Comparison of ENCODE assay signal across 8 cellular contexts in the genomic region with DNA sequence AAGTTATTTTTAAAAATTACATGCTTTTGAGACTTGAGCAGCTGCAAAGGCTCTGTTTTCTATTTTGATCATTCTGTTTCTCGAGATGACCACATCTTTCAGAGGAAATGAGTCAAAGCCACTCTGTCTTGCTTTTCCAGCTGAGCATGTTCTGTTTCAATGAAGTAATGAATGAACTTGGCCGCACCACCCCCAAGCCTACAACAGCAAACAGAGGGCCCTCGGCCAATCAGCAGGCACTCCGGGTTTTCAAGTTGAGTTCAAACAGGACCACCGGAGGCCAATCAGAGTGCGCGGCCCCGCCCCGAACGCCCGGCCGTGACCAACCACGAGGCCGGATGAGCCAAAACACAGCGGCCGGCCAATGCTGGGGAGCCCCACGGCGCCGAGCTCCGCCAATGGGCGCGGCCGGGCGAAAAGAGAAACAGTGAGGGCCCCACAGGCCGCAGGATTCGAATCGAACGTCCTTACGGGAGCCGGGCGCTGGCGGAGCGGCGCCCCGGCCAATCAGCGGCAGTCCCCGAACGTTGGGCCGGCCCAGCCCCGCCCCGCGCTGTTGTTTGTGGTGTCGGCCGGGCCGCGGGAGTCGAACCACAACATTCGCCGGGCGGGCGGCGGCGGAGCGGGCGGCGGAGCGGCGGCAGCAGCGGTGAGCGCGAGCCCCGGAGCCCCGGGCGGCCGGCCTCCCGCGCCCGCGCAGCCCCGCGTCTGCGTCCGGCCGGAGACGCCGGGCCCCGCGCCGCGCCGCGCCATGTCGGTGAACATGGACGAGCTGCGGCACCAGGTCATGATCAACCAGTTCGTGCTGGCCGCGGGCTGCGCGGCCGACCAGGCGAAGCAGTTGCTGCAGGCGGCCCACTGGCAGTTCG. TPM values are rescaled to one million over a fixed set of nuclear protein-coding genes. Genes with fewer than 3 reads are reported as not detected.
DNase-seq lines count a peak whose midpoint lies in the region; ATAC-seq, FAIRE-seq and TF ChIP-seq lines count a peak whose summit lies in the region.

Gene UBALD2 (plus strand): TSS at position 594 of the 869 bp plus-strand sequence. CDS start 158 bp downstream, at position 752.

- no peaks in the 10 kb centered on the region for H3K27me3 ChIP-seq in keratinocyte (ENCODE audit: control insufficient read depth, extremely low read depth, insufficient read depth, low read length)

- peak within 1 kb of the TSS; percentile 70 to 84 (median 78) for H3K4me3 ChIP-seq in keratinocyte (ENCODE audit: control insufficient read depth in 2 of 3, extremely low read depth in 1 of 3, insufficient read depth in 2 of 3, low read depth in 1 of 3, low read length in 3 of 3)

- FAIRE-seq in keratinocyte (lab: Jason Lieb, UNC) = peak; percentile 43

- peak within 1 kb of the TSS; percentile 89 for H3K4me2 ChIP-seq in keratinocyte (ENCODE audit: control insufficient read depth, extremely low read depth, insufficient read depth, low read depth, low read length)

- no peaks in the 10 kb centered on the region for H3K9me3 ChIP-seq in keratinocyte (ENCODE audit: control insufficient read depth, low read depth, low read length)

- H3K9me1 ChIP-seq in keratinocyte (ENCODE audit: control insufficient read depth, extremely low read depth, insufficient read depth, low read length) = peaks cover 2% of the 10 kb centered on the region

- no peak for TF ChIP-seq CTCF in keratinocyte (optimal IDR thresholded peaks at IDR 0.05 in 1 of 3, IDR thresholded peaks at IDR 0.05 in 1 of 3, conservative IDR thresholded peaks at IDR 0.05 in 1 of 3; ENCODE audit: extremely low read depth in 1 of 3, insufficient read depth in 2 of 3, low read length in 3 of 3)

- peak within 1 kb of the TSS; percentile 83 for H3K9ac ChIP-seq in keratinocyte (ENCODE audit: control insufficient read depth, extremely low read depth, insufficient read depth, low read length)

- DNase-seq in AG20443 (ENCODE audit: low spot score) (peak; percentile 98), NCI-H510A (lab: John Stamatoyannopoulos, UW) (peak; percentile 97), cerebellum (ENCODE audit: low spot score) (peak; percentile 98), keratinocyte (ENCODE audit: low read depth, low spot score) (peak; percentile 99)
- DNase-seq in activated CD4-positive, alpha-beta T cell treated with anti-CD3 and anti-CD28 coated beads for 1 hour = peak; percentile 98
- DNase-seq in stimulated activated CD4-positive, alpha-beta T cell treated with anti-CD3 and anti-CD28 coated beads, Interleukin-15, amount 100 ng/mL, for 1 hour (ENCODE audit: low read depth in 1 of 2, low spot score in 1 of 2) = peak; percentile 96 to 99

- TF ChIP-seq POLR2A in GM19099 (IDR thresholded peaks at IDR 0.05; ENCODE audit: extremely low read depth, insufficient read length, low read depth) = peak; percentile 96

- H4K20me1 ChIP-seq in keratinocyte (ENCODE audit: control insufficient read depth, extremely low read depth, insufficient read depth, low read length) = no peaks in the 10 kb centered on the region

- peaks cover 22% of the 10 kb centered on the region for H3K79me2 ChIP-seq in keratinocyte (ENCODE audit: control insufficient read depth, insufficient read depth, low read length)

- dilution Hi-C loops in keratinocyte (cut with MboI; ENCODE audit: extremely low pct_ligation_motif_present, low sequenced_read_pairs) = no loop called here

- peak within 1 kb of the TSS; percentile 90 for H3K27ac ChIP-seq in keratinocyte (ENCODE audit: control insufficient read depth, insufficient read depth, low read length)

- H3K4me1 ChIP-seq in keratinocyte (ENCODE audit: control insufficient read depth, extremely low read depth, insufficient read depth, low read length) = peaks cover 58% of the 10 kb centered on the region

- peak within 1 kb of the TSS; percentile 40 for H2AFZ ChIP-seq in keratinocyte (ENCODE audit: control insufficient read depth, low read length)

- H3K36me3 ChIP-seq in keratinocyte (ENCODE audit: control insufficient read depth in 2 of 2, extremely low read depth in 1 of 2, insufficient read depth in 2 of 2, low read length in 2 of 2) = peaks cover 4 to 11% of the 10 kb centered on the region in 2 experiments

- peak; percentile 76 for ATAC-seq in HG03432 (IDR thresholded peaks at IDR 0.05; ENCODE audit: unreplicated experiment)

RNA-seq across cellular contexts. Expression of gene UBALD2, which starts in this region (rescaled TPM):
- 5.4 TPM for total RNA-seq in cerebellum
- 9.4 to 33.9 TPM (median 28.7 TPM) in 3 replicates for polyA plus RNA-seq in keratinocyte
- polyA plus RNA-seq in keratinocyte (2011; ENCODE audit: low read depth) = 6.8 TPM
- polyA plus RNA-seq in keratinocyte (2011; cell fraction: cytosol; rRNA removed) = 11.8 and 17.0 TPM in 2 replicates
- 7.4 and 8.5 TPM in 2 replicates for polyA plus RNA-seq in keratinocyte (2011; cell fraction: nucleus; rRNA removed)
- 23.6 and 57.0 TPM in 2 replicates for polyA plus RNA-seq in keratinocyte (2012; ENCODE audit: low replicate concordance)
- polyA minus RNA-seq in keratinocyte = 5.9 to 16.6 TPM (median 8.9 TPM) in 3 replicates
- polyA minus RNA-seq in keratinocyte (2011; cell fraction: cytosol; rRNA and poly(A)+ RNA removed) = 31.7 TPM
- polyA minus RNA-seq in keratinocyte (2011; cell fraction: nucleus; rRNA and poly(A)+ RNA removed) = 5.0 and 8.5 TPM in 2 replicates

Comparison
In these comparisons a context has a peak if more than half of its experiments do, and no peak if none do; other contexts are left out.
1. Peak in every context shown above with its lines: DNase-seq, ATAC-seq, H3K4me3 ChIP-seq and H3K27ac ChIP-seq.